ENCODE assay signal across 16 cellular contexts in genomic region chr9:76570820-76571219, GRCh38.
DNase-seq lines count a peak whose midpoint lies in the region; ATAC-seq and TF ChIP-seq lines count a peak whose summit lies in the region.
"Had no signal": no experiment of that assay in that cellular context is flagged by ENCODE, and none has a peak within 500 bp of the region (broad histone marks: within the 10 kb centered on the region; RNA-seq: fewer than 3 reads in every experiment).

No MANE protein-coding gene starts in this region.

- no peak overlapping the region for H3K27ac Mint-ChIP-seq in activated T-cell treated with anti-CD3 and anti-CD28 coated beads, Interleukin-2, amount 50 U/mL, for 24 hours
- H3K27ac Mint-ChIP-seq in IgD-negative memory B cell = no peak overlapping the region
- no peak overlapping the region for H3K27ac Mint-ChIP-seq in activated T-helper 1 cell treated with anti-CD3 and anti-CD28 coated beads, Interleukin-12 subunit alpha, Interleukin-12 subunit beta, Interleukin-2, Interleukin-4 antibody, amounts not matched to agents 30 ng/mL and 10 ng/mL and 1 ng/mL, durations not matched to agents 14 hours and 24 hours and 36 hours
- H3K27ac Mint-ChIP-seq in natural killer cell = peak overlapping the region; percentile 25 to 82
- H3K27ac Mint-ChIP-seq: activated B cell treated with CpG ODN at 0.5 μM for 24 hours had no signal

- TF ChIP-seq POLR2A in upper lobe of left lung (IDR thresholded peaks at IDR 0.05) = no peak

- intact Hi-C loops in activated T-helper 1 cell treated with anti-CD3 and anti-CD28 coated beads, Interleukin-12 subunit alpha, Interleukin-12 subunit beta, Interleukin-2, Interleukin-4 antibody, amounts not matched to agents 30 ng/mL and 10 ng/mL and 1 ng/mL, durations not matched to agents 14 hours and 24 hours and 36 hours (cut with micrococcal nuclease) = loop anchor here (10.0 kb wide), 1 partner anchor 546 kb away; no protein-coding TSS in a partner anchor
- intact Hi-C loops in natural killer cell (cut with micrococcal nuclease) = no loop called here

- H3K27me3 ChIP-seq in upper lobe of left lung = no peaks in the 10 kb centered on the region
- H3K27me3 ChIP-seq: body of pancreas, thyroid gland had no signal

- WGBS in upper lobe of left lung, 2 donors = 97 to 100% methylated on average over 2 of the region's 2 CpGs

- DNase-seq in activated T-cell treated with anti-CD3 and anti-CD28 coated beads, Interleukin-2, amount 50 U/mL, for 24 hours = no peak
- no peak for DNase-seq in activated T-cell treated with anti-CD3 and anti-CD28 coated beads, Interleukin-2, amount 50 U/mL, for 1 hour
- DNase-seq in activated T-helper 1 cell treated with anti-CD3 and anti-CD28 coated beads, Interleukin-12 subunit alpha, Interleukin-12 subunit beta, Interleukin-2, Interleukin-4 antibody, amounts not matched to agents 30 ng/mL and 10 ng/mL and 1 ng/mL, durations not matched to agents 14 hours and 24 hours and 36 hours (ENCODE audit: low spot score) = no peak
- DNase-seq in natural killer cell = no peak
- DNase-seq in upper lobe of left lung = no peak
- no peak for DNase-seq in NCI-H1436 treated with DMSO at 0.1 percent for 48 hours (lab: John Stamatoyannopoulos, UW)
- DNase-seq in GM19240 (ENCODE audit: insufficient read length, low spot score) = no peak
- DNase-seq: activated B cell treated with CpG ODN at 0.5 μM for 24 hours; body of pancreas; effector CD4-positive, alpha-beta T cell; foreskin melanocyte; mesendoderm; NK-92 treated with Interleukin-12 subunit alpha and Interleukin-12 subunit beta, amount 100 ng/mL, for 24 hours; thyroid gland had no signal

- peak overlapping the region in 1 of 4 donors; percentile 53 for H3K4me3 ChIP-seq in upper lobe of left lung
- H3K4me3 ChIP-seq: body of pancreas, SK-N-MC had no signal

- H3K4me1 Mint-ChIP-seq in activated T-cell treated with anti-CD3 and anti-CD28 coated beads, Interleukin-2, amount 50 U/mL, for 24 hours (ENCODE audit: low read depth) = peaks cover 17% of the 10 kb centered on the region
- peaks cover 2 to 12% (median 11%) of the 10 kb centered on the region in 3 donors for H3K4me1 Mint-ChIP-seq in IgD-negative memory B cell
- peaks cover 19% of the 10 kb centered on the region for H3K4me1 Mint-ChIP-seq in activated T-helper 1 cell treated with anti-CD3 and anti-CD28 coated beads, Interleukin-12 subunit alpha, Interleukin-12 subunit beta, Interleukin-2, Interleukin-4 antibody, amounts not matched to agents 30 ng/mL and 10 ng/mL and 1 ng/mL, durations not matched to agents 14 hours and 24 hours and 36 hours (ENCODE audit: low read depth)
- peaks cover 63 to 64% of the 10 kb centered on the region in 2 donors for H3K4me1 Mint-ChIP-seq in natural killer cell

- peak overlapping the region in 1 of 4 donors; percentile 68 for H3K27ac ChIP-seq in upper lobe of left lung
- H3K27ac ChIP-seq: SK-N-MC had no signal

- H3K9me3 Mint-ChIP-seq in activated T-cell treated with anti-CD3 and anti-CD28 coated beads, Interleukin-2, amount 50 U/mL, for 24 hours = peaks cover 11% of the 10 kb centered on the region
- H3K9me3 Mint-ChIP-seq in IgD-negative memory B cell = peaks cover 0 to 8% (median 2%) of the 10 kb centered on the region in 3 donors
- peaks cover 11% of the 10 kb centered on the region for H3K9me3 Mint-ChIP-seq in activated T-helper 1 cell treated with anti-CD3 and anti-CD28 coated beads, Interleukin-12 subunit alpha, Interleukin-12 subunit beta, Interleukin-2, Interleukin-4 antibody, amounts not matched to agents 30 ng/mL and 10 ng/mL and 1 ng/mL, durations not matched to agents 14 hours and 24 hours and 36 hours
- H3K9me3 Mint-ChIP-seq in natural killer cell = peaks cover 0 to 2% of the 10 kb centered on the region in 2 donors

- peaks cover 52% of the 10 kb centered on the region for H3K27me3 Mint-ChIP-seq in activated T-cell treated with anti-CD3 and anti-CD28 coated beads, Interleukin-2, amount 50 U/mL, for 24 hours
- H3K27me3 Mint-ChIP-seq in IgD-negative memory B cell (peaks cover 15% of the 10 kb centered on the region), natural killer cell (ENCODE audit: low read depth in 2 of 2) (no peaks in the 10 kb centered on the region)
- H3K27me3 Mint-ChIP-seq in activated T-helper 1 cell treated with anti-CD3 and anti-CD28 coated beads, Interleukin-12 subunit alpha, Interleukin-12 subunit beta, Interleukin-2, Interleukin-4 antibody, amounts not matched to agents 30 ng/mL and 10 ng/mL and 1 ng/mL, durations not matched to agents 14 hours and 24 hours and 36 hours (ENCODE audit: insufficient read depth) = peaks cover 2% of the 10 kb centered on the region
- H3K27me3 Mint-ChIP-seq: activated B cell treated with CpG ODN at 0.5 μM for 24 hours had no signal

- peaks cover 0 to 10% (median 2%) of the 10 kb centered on the region in 4 donors for H3K4me1 ChIP-seq in upper lobe of left lung
- H3K4me1 ChIP-seq: body of pancreas, thyroid gland had no signal

- ATAC-seq in natural killer cell = no peak
- no peak for ATAC-seq in upper lobe of left lung (ENCODE audit: low FRiP score in 2 of 2)
- ATAC-seq: body of pancreas had no signal

- H3K4me3 Mint-ChIP-seq in activated T-cell treated with anti-CD3 and anti-CD28 coated beads, Interleukin-2, amount 50 U/mL, for 24 hours = peak overlapping the region; percentile 65
- H3K4me3 Mint-ChIP-seq in IgD-negative memory B cell (peak overlapping the region in 3 of 4 donors; percentile 30 to 73 (median 39)), natural killer cell (peak overlapping the region; percentile 72)
- peak overlapping the region; percentile 73 for H3K4me3 Mint-ChIP-seq in activated T-helper 1 cell treated with anti-CD3 and anti-CD28 coated beads, Interleukin-12 subunit alpha, Interleukin-12 subunit beta, Interleukin-2, Interleukin-4 antibody, amounts not matched to agents 30 ng/mL and 10 ng/mL and 1 ng/mL, durations not matched to agents 14 hours and 24 hours and 36 hours

- TF ChIP-seq EP300 in upper lobe of left lung (IDR thresholded peaks at IDR 0.05) = no peak

- TF ChIP-seq CTCF in natural killer cell (IDR thresholded peaks at IDR 0.05) (no peak), upper lobe of left lung (IDR thresholded peaks at IDR 0.05) (no peak)

- peaks cover 0 to 4% (median 0%) of the 10 kb centered on the region in 4 donors for H3K9me3 ChIP-seq in upper lobe of left lung
- H3K9me3 ChIP-seq: body of pancreas, thyroid gland had no signal

- H3K36me3 Mint-ChIP-seq in activated T-cell treated with anti-CD3 and anti-CD28 coated beads, Interleukin-2, amount 50 U/mL, for 24 hours (ENCODE audit: low read depth) = no peaks in the 10 kb centered on the region
- peaks cover 1% of the 10 kb centered on the region for H3K36me3 Mint-ChIP-seq in IgD-negative memory B cell
- H3K36me3 Mint-ChIP-seq in activated T-helper 1 cell treated with anti-CD3 and anti-CD28 coated beads, Interleukin-12 subunit alpha, Interleukin-12 subunit beta, Interleukin-2, Interleukin-4 antibody, amounts not matched to agents 30 ng/mL and 10 ng/mL and 1 ng/mL, durations not matched to agents 14 hours and 24 hours and 36 hours (ENCODE audit: low read depth) = peaks cover 5% of the 10 kb centered on the region
- H3K36me3 Mint-ChIP-seq in natural killer cell = peaks cover 8% of the 10 kb centered on the region

- no peaks in the 10 kb centered on the region for H3K36me3 ChIP-seq in upper lobe of left lung
- H3K36me3 ChIP-seq: thyroid gland had no signal

Comparison
In these comparisons a context has a peak if more than half of its experiments do, and no peak if none do; other contexts are left out.
1. H3K27ac Mint-ChIP-seq: peak in natural killer cell (2 of 2); none in activated T-cell treated with anti-CD3 and anti-CD28 coated beads, Interleukin-2, amount 50 U/mL, for 24 hours (single experiment), IgD-negative memory B cell (0 of 3) and activated T-helper 1 cell treated with anti-CD3 and anti-CD28 coated beads, Interleukin-12 subunit alpha, Interleukin-12 subunit beta, Interleukin-2, Interleukin-4 antibody, amounts not matched to agents 30 ng/mL and 10 ng/mL and 1 ng/mL, durations not matched to agents 14 hours and 24 hours and 36 hours (single experiment).
2. Peak in every context shown above with its lines, with median percentiles within 50 percentile points of each other: H3K4me3 Mint-ChIP-seq.